1 cellular context compared by ENCODE assay signal in the genomic region with DNA sequence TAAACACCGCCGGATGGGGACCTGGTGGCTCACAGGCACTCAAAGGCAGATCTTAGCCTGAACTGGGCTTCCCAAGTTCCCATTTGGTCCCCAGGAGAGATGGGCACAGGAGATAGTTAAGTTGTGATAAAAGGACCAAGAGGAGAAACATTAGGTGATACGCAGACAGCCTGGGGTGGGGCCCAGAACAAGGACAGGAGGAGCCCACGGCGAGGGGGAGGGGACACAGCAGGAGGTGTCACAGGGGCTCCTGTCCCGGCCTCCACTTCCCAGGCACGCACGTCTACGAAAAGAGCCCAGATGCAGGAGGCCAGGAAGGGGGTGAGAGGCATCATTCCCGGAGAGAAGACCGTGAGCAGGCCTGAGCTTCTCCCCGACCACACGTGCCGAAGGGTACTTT.
TF ChIP-seq lines count a peak whose summit lies in the region.

No MANE protein-coding gene starts in this region.

TF ChIP-seq in WTC11, 78 proteins besides CTCF, POLR2A, EP300 and RAD21 (continued from another document):
- TF ChIP-seq, protein P1, sequence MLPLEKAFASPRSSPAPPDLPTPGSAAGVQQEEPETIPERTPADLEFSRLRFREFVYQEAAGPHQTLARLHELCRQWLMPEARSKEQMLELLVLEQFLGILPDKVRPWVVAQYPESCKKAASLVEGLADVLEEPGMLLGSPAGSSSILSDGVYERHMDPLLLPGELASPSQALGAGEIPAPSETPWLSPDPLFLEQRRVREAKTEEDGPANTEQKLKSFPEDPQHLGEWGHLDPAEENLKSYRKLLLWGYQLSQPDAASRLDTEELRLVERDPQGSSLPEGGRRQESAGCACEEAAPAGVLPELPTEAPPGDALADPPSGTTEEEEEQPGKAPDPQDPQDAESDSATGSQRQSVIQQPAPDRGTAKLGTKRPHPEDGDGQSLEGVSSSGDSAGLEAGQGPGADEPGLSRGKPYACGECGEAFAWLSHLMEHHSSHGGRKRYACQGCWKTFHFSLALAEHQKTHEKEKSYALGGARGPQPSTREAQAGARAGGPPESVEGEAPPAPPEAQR (CRISPR knock-in tag; IDR thresholded peaks at IDR 0.05): no peak
- no peak for TF ChIP-seq ZNF416 (CRISPR knock-in tag; IDR thresholded peaks at IDR 0.05)
- TF ChIP-seq ATF1 (CRISPR knock-in tag; IDR thresholded peaks at IDR 0.05): no peak
- TF ChIP-seq CREB1 (CRISPR knock-in tag; IDR thresholded peaks at IDR 0.05): no peak
- TF ChIP-seq, protein P2, sequence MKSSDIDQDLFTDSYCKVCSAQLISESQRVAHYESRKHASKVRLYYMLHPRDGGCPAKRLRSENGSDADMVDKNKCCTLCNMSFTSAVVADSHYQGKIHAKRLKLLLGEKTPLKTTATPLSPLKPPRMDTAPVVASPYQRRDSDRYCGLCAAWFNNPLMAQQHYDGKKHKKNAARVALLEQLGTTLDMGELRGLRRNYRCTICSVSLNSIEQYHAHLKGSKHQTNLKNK (CRISPR knock-in tag; IDR thresholded peaks at IDR 0.05): no peak
- no peak for TF ChIP-seq EMX1 (CRISPR knock-in tag; IDR thresholded peaks at IDR 0.05)
- TF ChIP-seq E2F5 (CRISPR knock-in tag; IDR thresholded peaks at IDR 0.05): no peak
- TF ChIP-seq ZNF219 (CRISPR knock-in tag; IDR thresholded peaks at IDR 0.05; ENCODE audit: borderline replicate concordance): no peak
- TF ChIP-seq RORB (CRISPR knock-in tag; IDR thresholded peaks at IDR 0.05): no peak
- no peak for TF ChIP-seq CBFB (CRISPR knock-in tag; IDR thresholded peaks at IDR 0.05; ENCODE audit: low read depth)
- TF ChIP-seq, protein P3, sequence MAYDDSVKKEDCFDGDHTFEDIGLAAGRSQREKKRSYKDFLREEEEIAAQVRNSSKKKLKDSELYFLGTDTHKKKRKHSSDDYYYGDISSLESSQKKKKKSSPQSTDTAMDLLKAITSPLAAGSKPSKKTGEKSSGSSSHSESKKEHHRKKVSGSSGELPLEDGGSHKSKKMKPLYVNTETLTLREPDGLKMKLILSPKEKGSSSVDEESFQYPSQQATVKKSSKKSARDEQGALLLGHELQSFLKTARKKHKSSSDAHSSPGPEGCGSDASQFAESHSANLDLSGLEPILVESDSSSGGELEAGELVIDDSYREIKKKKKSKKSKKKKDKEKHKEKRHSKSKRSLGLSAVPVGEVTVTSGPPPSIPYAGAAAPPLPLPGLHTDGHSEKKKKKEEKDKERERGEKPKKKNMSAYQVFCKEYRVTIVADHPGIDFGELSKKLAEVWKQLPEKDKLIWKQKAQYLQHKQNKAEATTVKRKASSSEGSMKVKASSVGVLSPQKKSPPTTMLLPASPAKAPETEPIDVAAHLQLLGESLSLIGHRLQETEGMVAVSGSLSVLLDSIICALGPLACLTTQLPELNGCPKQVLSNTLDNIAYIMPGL (CRISPR knock-in tag; IDR thresholded peaks at IDR 0.05): no peak
